8 cellular contexts compared by ENCODE assay signal in genomic region chr2:47569658-47570398, GRCh38. TPM values are rescaled to one million over a fixed set of nuclear protein-coding genes. Genes with fewer than 3 reads are reported as not detected.
A peak's percentile ranks its signal among the peaks of the same experiment; 100 is the strongest.
DNase-seq lines count a peak whose midpoint lies in the region; ATAC-seq and TF ChIP-seq lines count a peak whose summit lies in the region.
"Had no signal": no experiment of that assay in that cellular context is flagged by ENCODE, and none has a peak within 500 bp of the region (broad histone marks: within the 10 kb centered on the region; RNA-seq: fewer than 3 reads in every experiment).

No MANE protein-coding gene starts in this region.

- peak; percentile 52 for DNase-seq in ELF-1 (ENCODE audit: low read depth, low spot score)
- no peak for DNase-seq in astrocyte of the cerebellum (ENCODE audit: low read depth)
- DNase-seq in mesothelial cell of epicardium (ENCODE audit: low spot score in 2 of 2, unreplicated experiment in 2 of 2) = peak in 1 of 2 experiments; percentile 46
- DNase-seq in glomerular visceral epithelial cell (ENCODE audit: extremely low spot score) = no peak
- no peak for DNase-seq in HT-29 (ENCODE audit: low spot score)

- H3K4me3 ChIP-seq in astrocyte of the cerebellum (ENCODE audit: low read depth, low read length) = peak overlapping the region; percentile 15

- H3K36me3 Mint-ChIP-seq in mesothelial cell of epicardium = no peaks in the 10 kb centered on the region

- H3K27me3 Mint-ChIP-seq in mesothelial cell of epicardium (ENCODE audit: low read depth) = peaks cover 88% of the 10 kb centered on the region

- no peak overlapping the region for H3K27ac Mint-ChIP-seq in mesothelial cell of epicardium

- H3K4me3 Mint-ChIP-seq in mesothelial cell of epicardium = peak overlapping the region; percentile 56

- TF ChIP-seq CTCF in astrocyte of the cerebellum (IDR thresholded peaks at IDR 0.05; ENCODE audit: low read depth, low read length, missing control alignments) (no peak), mesothelial cell of epicardium (IDR thresholded peaks at IDR 0.05; ENCODE audit: unreplicated experiment) (no peak)

- peaks cover 13% of the 10 kb centered on the region for H3K4me1 Mint-ChIP-seq in mesothelial cell of epicardium

- in situ Hi-C loops in astrocyte of the cerebellum (cut with HindIII; ENCODE audit: low sequenced_read_pairs) = no loop called here

- no peak for TF ChIP-seq EP300 in Ishikawa (IDR thresholded peaks at IDR 0.05; ENCODE audit: borderline replicate concordance)

- no peaks in the 10 kb centered on the region for H3K9me3 Mint-ChIP-seq in mesothelial cell of epicardium

- TF ChIP-seq RAD21 in Ishikawa (IDR thresholded peaks at IDR 0.05; ENCODE audit: low read depth) = no peak

- no peak for ATAC-seq in GM18511 (IDR thresholded peaks at IDR 0.05; ENCODE audit: unreplicated experiment)

TF ChIP-seq in Ishikawa, 13 proteins besides CTCF, POLR2A, EP300 and RAD21:
- TF ChIP-seq MAX (IDR thresholded peaks at IDR 0.05) (peak; percentile 74), USF1 (IDR thresholded peaks at IDR 0.05) (no peak), NFIC (IDR thresholded peaks at IDR 0.05) (no peak)

RNA-seq across cellular contexts. Expression of gene KCNK12, which starts 1.0 kb away (rescaled TPM):
- 0.02 to 0.20 TPM in 2 of 3 replicates, not detected in the other for total RNA-seq in mesothelial cell of epicardium
- total RNA-seq in HT-29 (2014; rRNA removed; shearing (Covaris generic)) = not detected in 2 replicates
- total RNA-seq: M059J had no signal
